18 cellular contexts compared by ENCODE assay signal in the genomic region with DNA sequence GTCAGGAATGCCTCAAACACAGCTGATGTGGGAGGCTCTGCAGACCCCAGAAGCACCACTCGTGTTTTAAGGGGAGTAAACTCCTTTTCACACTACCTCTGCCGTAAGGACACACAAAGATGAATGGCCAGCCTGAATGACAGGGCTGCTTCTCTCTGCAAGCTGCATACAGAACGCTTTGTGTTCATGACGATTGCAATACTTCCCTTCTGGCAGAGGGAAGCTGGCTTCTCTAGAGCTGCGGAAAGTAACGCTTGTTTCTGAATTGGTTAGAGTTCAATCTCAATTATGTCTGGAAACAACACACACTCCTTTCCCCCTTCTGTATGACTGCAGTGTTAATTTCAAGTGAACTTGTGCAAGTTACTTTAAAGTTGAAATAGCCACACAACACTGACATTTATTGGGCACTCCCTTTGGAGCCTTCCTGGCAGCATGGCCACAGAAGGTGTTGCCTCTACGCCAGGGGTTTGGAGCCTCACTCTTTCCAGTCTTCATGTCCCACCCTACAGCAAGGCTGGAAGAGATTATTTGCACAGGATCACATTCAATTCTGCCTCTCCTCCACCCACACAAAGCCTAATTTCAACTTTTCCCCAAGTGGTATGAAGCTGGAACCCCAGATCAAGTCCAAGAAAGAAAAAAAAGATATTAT.
DNase-seq lines count a peak whose midpoint lies in the region; ATAC-seq and TF ChIP-seq lines count a peak whose summit lies in the region.
"Had no signal": no experiment of that assay in that cellular context is flagged by ENCODE, and none has a peak within 500 bp of the region (broad histone marks: within the 10 kb centered on the region; RNA-seq: fewer than 3 reads in every experiment).

No MANE protein-coding gene starts in this region.

- no peaks in the 10 kb centered on the region for H3K27me3 ChIP-seq in cardiac muscle cell
- H3K27me3 ChIP-seq in suprapubic skin = no peaks in the 10 kb centered on the region
- H3K27me3 ChIP-seq: ascending aorta, esophagus muscularis mucosa, upper lobe of left lung had no signal

- H3K4me1 ChIP-seq in cardiac muscle cell (ENCODE audit: low read depth) = peaks cover 35% of the 10 kb centered on the region
- H3K4me1 ChIP-seq in suprapubic skin = peaks cover 32% of the 10 kb centered on the region
- H3K4me1 ChIP-seq: ascending aorta had no signal

- H3K36me3 ChIP-seq in cardiac muscle cell (no peaks in the 10 kb centered on the region), suprapubic skin (no peaks in the 10 kb centered on the region)
- H3K36me3 ChIP-seq: ascending aorta, esophagus muscularis mucosa, upper lobe of left lung had no signal

- peak overlapping the region; percentile 31 for H3K27ac ChIP-seq in cardiac muscle cell
- peak overlapping the region; percentile 24 for H3K27ac ChIP-seq in suprapubic skin
- H3K27ac ChIP-seq: ascending aorta, esophagus muscularis mucosa, skin epidermis, upper lobe of left lung had no signal

- TF ChIP-seq CTCF in cardiac muscle cell (IDR thresholded peaks at IDR 0.05; ENCODE audit: low read depth, low read length) (no peak), suprapubic skin (IDR thresholded peaks at IDR 0.05) (no peak)

- WGBS in suprapubic skin = 24% methylated on average over 7 of the region's 7 CpGs

- ATAC-seq in HG02884 (IDR thresholded peaks at IDR 0.05; ENCODE audit: unreplicated experiment) (no peak), GM21423 (IDR thresholded peaks at IDR 0.05; ENCODE audit: unreplicated experiment) (no peak)
- ATAC-seq: activated CD8-positive, alpha-beta T cell treated with anti-CD3 and anti-CD28 coated beads for 36 hours; activated T-helper 17 cell treated with anti-CD3 and anti-CD28 coated beads, Interleukin-2, amount 50 U/mL, for 72 hours; GM23338; stimulated activated memory B cell treated with anti-CD40 and anti-IgM and Interleukin-4, amounts not matched to agents 10 μg/mL and 1 μg/mL and 100 μg/mL, for 72 hours had no signal

- no peak for TF ChIP-seq POLR2A in suprapubic skin (IDR thresholded peaks at IDR 0.05)

- H3K9me3 ChIP-seq in cardiac muscle cell (ENCODE audit: low read depth) (no peaks in the 10 kb centered on the region), suprapubic skin (no peaks in the 10 kb centered on the region)
- H3K9me3 ChIP-seq: ascending aorta, esophagus muscularis mucosa, upper lobe of left lung had no signal

- no peak overlapping the region for H3K4me3 ChIP-seq in cardiac muscle cell
- H3K4me3 ChIP-seq in suprapubic skin = no peak overlapping the region
- H3K4me3 ChIP-seq: ascending aorta, esophagus muscularis mucosa, GM23338, skin epidermis, upper lobe of left lung had no signal

- TF ChIP-seq EP300 in suprapubic skin (IDR thresholded peaks at IDR 0.05) = no peak

- DNase-seq in NCI-H748 (lab: John Stamatoyannopoulos, UW; ENCODE audit: unreplicated experiment) (peak; percentile 20), NCI-H748 treated with DMSO at 0.1 percent for 48 hours (lab: John Stamatoyannopoulos, UW) (no peak), cardiac muscle cell (ENCODE audit: low read depth in 1 of 2, low spot score in 1 of 2) (peak; percentile 13 to 27), myocyte (ENCODE audit: low read depth) (peak; percentile 60), suprapubic skin (ENCODE audit: low spot score in 2 of 2) (no peak), RKO (ENCODE audit: low spot score) (no peak)
- DNase-seq: activated CD8-positive, alpha-beta T cell treated with anti-CD3 and anti-CD28 coated beads for 36 hours; CD4-positive, CD25-positive, alpha-beta regulatory T cell; SW 1271; upper lobe of left lung had no signal

Comparison
In these comparisons a context has a peak if more than half of its experiments do, and no peak if none do; other contexts are left out.
1. DNase-seq: peak in NCI-H748 (single experiment), cardiac muscle cell (2 of 2) and myocyte (single experiment); none in NCI-H748 treated with DMSO at 0.1 percent for 48 hours (single experiment), suprapubic skin (0 of 2) and RKO (single experiment).